ENCODE assay signal across 9 cellular contexts in the genomic region with DNA sequence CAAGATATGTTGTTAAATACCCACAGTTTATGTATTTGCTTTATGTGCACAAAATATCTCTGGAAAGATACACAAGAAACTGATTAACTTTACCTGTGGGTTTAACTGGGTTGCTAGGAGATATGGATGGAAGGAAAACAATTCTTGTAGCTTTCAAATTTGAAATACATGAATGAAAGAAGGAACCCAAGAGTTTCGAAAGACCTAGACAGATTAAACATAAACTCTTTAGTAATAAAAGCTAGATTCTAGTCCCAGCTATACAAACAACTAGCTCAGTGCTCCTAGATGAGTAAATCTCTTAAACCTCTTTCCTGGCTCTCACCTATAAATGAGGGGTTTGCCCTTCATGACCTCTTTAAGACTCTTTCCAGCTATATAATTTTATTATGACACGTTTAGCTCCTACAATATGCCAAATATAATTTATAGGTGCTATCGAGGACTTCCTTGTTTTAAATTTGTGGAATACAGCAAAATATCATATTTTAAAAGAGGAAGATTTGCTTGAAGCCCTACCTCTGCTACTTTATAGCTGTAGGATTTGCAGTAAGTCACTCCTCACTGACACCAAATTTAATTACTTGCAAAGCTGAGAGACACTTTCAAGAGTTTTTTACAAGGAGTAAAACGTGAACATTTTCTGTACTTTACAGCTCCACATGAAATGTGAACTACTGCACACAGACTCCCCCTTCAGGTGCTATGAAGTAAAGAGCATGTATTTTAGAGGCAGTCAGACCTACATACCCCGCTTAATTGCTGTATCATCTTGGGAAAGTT. TPM values are rescaled to one million over a fixed set of nuclear protein-coding genes. Genes with fewer than 3 reads are reported as not detected.
DNase-seq lines count a peak whose midpoint lies in the region; ATAC-seq and TF ChIP-seq lines count a peak whose summit lies in the region.
"Had no signal": no experiment of that assay in that cellular context is flagged by ENCODE, and none has a peak within 500 bp of the region (broad histone marks: within the 10 kb centered on the region; RNA-seq: fewer than 3 reads in every experiment).

No MANE protein-coding gene starts in this region.

- H3K4me1 ChIP-seq in liver (ENCODE audit: control insufficient read depth in 4 of 4, insufficient read depth in 4 of 4, low read length in 3 of 4): peaks cover 1 to 21% (median 7%) of the 10 kb centered on the region in 4 donors

- whole genome bisulfite sequencing in liver: 36% methylated on average over 5 of the region's 5 CpGs

- intact Hi-C loops in MCF 10A (cut with micrococcal nuclease): loop anchor here (2.0 kb wide), 1 partner anchor 50 kb away; a partner anchor contains a TSS

- no peak for DNase-seq in activated CD4-positive, CD25-positive, alpha-beta regulatory T cell (lab: John Stamatoyannopoulos, UW)
- DNase-seq in NCI-H345 (lab: John Stamatoyannopoulos, UW) (peak; percentile 15), MCF 10A (ENCODE audit: unreplicated experiment) (peak; percentile 65), midbrain (lab: John Stamatoyannopoulos, UW) (no peak)

- no peaks in the 10 kb centered on the region for H3K27me3 Mint-ChIP-seq in MCF 10A (ENCODE audit: insufficient read depth, unreplicated experiment)
- H3K27me3 Mint-ChIP-seq: brain had no signal

- POLR2A ChIA-PET in MCF 10A (lab: Yijun Ruan, JAX): interaction anchor here (0.6 to 3.9 kb wide), 12 partner anchors 10 to 120 kb away, joined by 3 to 24 read pairs (median 4); a partner anchor contains a TSS

- H3K4me3 ChIP-seq in liver (ENCODE audit: low read depth in 1 of 3, low read length in 3 of 3): no peak overlapping the region

- H3K27ac ChIP-seq in liver (ENCODE audit: low read depth in 1 of 2, low read length in 2 of 2): no peak overlapping the region

- H3K36me3 Mint-ChIP-seq in MCF 10A (ENCODE audit: insufficient read depth, unreplicated experiment): peaks cover 4% of the 10 kb centered on the region
- H3K36me3 Mint-ChIP-seq: brain had no signal

- peak; percentile 40 to 58 for ATAC-seq in activated CD4-positive, CD25-positive, alpha-beta regulatory T cell treated with anti-CD3 and anti-CD28 coated beads, Interleukin-2, amount 50 U/mL, for 24 hours
- ATAC-seq in HG02623 (IDR thresholded peaks at IDR 0.05; ENCODE audit: unreplicated experiment) (peak; percentile 44), HG03045 (IDR thresholded peaks at IDR 0.05; ENCODE audit: unreplicated experiment) (no peak)

- H3K4me1 Mint-ChIP-seq in MCF 10A (ENCODE audit: insufficient read depth, unreplicated experiment): peaks cover 2% of the 10 kb centered on the region

- H3K27me3 ChIP-seq in liver (ENCODE audit: control insufficient read depth in 4 of 4, insufficient read depth in 4 of 4, low read length in 3 of 4): no peaks in the 10 kb centered on the region

- H3K36me3 ChIP-seq in liver (ENCODE audit: control insufficient read depth in 4 of 4, insufficient read depth in 3 of 4, low read depth in 1 of 4, low read length in 3 of 4): no peaks in the 10 kb centered on the region

- TF ChIP-seq CTCF in MCF 10A (IDR thresholded peaks at IDR 0.05; ENCODE audit: unreplicated experiment): peak; percentile 42
- TF ChIP-seq CTCF in liver (IDR thresholded peaks at IDR 0.05; ENCODE audit: low read depth, low read length, missing input control): peak; percentile 38

- BruUV-seq in MCF 10A (replicated peaks; lab: Mats Ljungman, UMichigan): no TSS peak

- no peak overlapping the region for H3K27ac Mint-ChIP-seq in MCF 10A (ENCODE audit: low read depth, unreplicated experiment)
- H3K27ac Mint-ChIP-seq: brain had no signal

- no peaks in the 10 kb centered on the region for H3K9me3 ChIP-seq in liver (ENCODE audit: control insufficient read depth in 4 of 4, low read length in 3 of 4)

- CTCF ChIA-PET in MCF 10A (lab: Yijun Ruan, JAX): interaction anchor here (0.6 to 16.0 kb wide), 29 partner anchors 9 to 1093 kb away, joined by 3 to 316 read pairs (median 4); no protein-coding TSS in a partner anchor

- no peaks in the 10 kb centered on the region for H3K9me3 Mint-ChIP-seq in MCF 10A (ENCODE audit: unreplicated experiment)
- H3K9me3 Mint-ChIP-seq: brain had no signal

- H3K9ac ChIP-seq in liver (ENCODE audit: low read depth in 1 of 2, low read length in 2 of 2): no peak overlapping the region

- TF ChIP-seq RAD21 in liver (IDR thresholded peaks at IDR 0.05): peak; percentile 57 to 66

- H3K4me3 Mint-ChIP-seq in MCF 10A (ENCODE audit: unreplicated experiment): no peak overlapping the region
- H3K4me3 Mint-ChIP-seq: brain had no signal

TF ChIP-seq in liver, 16 proteins besides CTCF, POLR2A, EP300 and RAD21:
- TF ChIP-seq, protein P1, sequence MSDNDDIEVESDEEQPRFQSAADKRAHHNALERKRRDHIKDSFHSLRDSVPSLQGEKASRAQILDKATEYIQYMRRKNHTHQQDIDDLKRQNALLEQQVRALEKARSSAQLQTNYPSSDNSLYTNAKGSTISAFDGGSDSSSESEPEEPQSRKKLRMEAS (IDR thresholded peaks at IDR 0.05): no peak
- TF ChIP-seq YY1 (IDR thresholded peaks at IDR 0.05) (no peak), RXRA (IDR thresholded peaks at IDR 0.05) (no peak), NR2F2 (IDR thresholded peaks at IDR 0.05) (no peak)

RNA-seq across cellular contexts. Expression of a gene that starts 50.7 kb away (rescaled TPM):
- total RNA-seq in MCF 10A (2022): 128 and 145 TPM in 2 replicates
- total RNA-seq in liver: 10 to 100 TPM; 19.1 to 23.8 TPM
- polyA plus RNA-seq in liver: 10 to 100 TPM; 11.2 to 15.8 TPM

Comparison
In these comparisons a context has a peak if more than half of its experiments do, and no peak if none do; other contexts are left out.
1. DNase-seq: peak in NCI-H345 (single experiment) and MCF 10A (single experiment); none in activated CD4-positive, CD25-positive, alpha-beta regulatory T cell (0 of 4) and midbrain (single experiment).